Comparison of ENCODE assay signal across 8 cellular contexts in genomic region chr1:34983700-34984355, GRCh38. TPM values are rescaled to one million over a fixed set of nuclear protein-coding genes. Genes with fewer than 3 reads are reported as not detected.
A peak's percentile ranks its signal among the peaks of the same experiment; 100 is the strongest.
DNase-seq lines count a peak whose midpoint lies in the region; ATAC-seq, FAIRE-seq and TF ChIP-seq lines count a peak whose summit lies in the region.

No MANE protein-coding gene starts in this region.

- H3K36me3 Mint-ChIP-seq in activated CD8-positive, alpha-beta memory T cell treated with anti-CD3 and anti-CD28 coated beads, Interleukin-2, amount 10 ng/mL, durations not matched to agents 7 days and 5 days = peaks cover 23% of the 10 kb centered on the region

- TF ChIP-seq EP300 in HepG2 (IDR thresholded peaks at IDR 0.05; ENCODE audit: low read depth in 2 of 2, low read length in 2 of 2) (no peak), HepG2 (CRISPR knock-in tag; IDR thresholded peaks at IDR 0.05; ENCODE audit: borderline replicate concordance) (no peak), transverse colon (IDR thresholded peaks at IDR 0.05; ENCODE audit: low read depth) (no peak)

- H3K9me3 ChIP-seq in adipocyte (ENCODE audit: control insufficient read depth, low read length) = no peaks in the 10 kb centered on the region
- H3K9me3 ChIP-seq in HepG2 (ENCODE audit: low read length) = no peaks in the 10 kb centered on the region
- H3K9me3 ChIP-seq in transverse colon = no peaks in the 10 kb centered on the region

- no peak for TF ChIP-seq RAD21 in HepG2 (CRISPR knock-in tag; IDR thresholded peaks at IDR 0.05)

- WGBS in HepG2 (ENCODE audit: low lambda C conversion rate) = 40% methylated on average over 3 of the region's 4 CpGs
- 61% methylated on average over 4 of the region's 4 CpGs; no CpG with 5 or more reads in 1 of the 2 donors for WGBS in transverse colon (ENCODE audit: low coverage in 1 of 2), 2 donors

- FAIRE-seq in HepG2 (lab: Jason Lieb, UNC) = no peak

- no peak for DNase-seq in activated CD8-positive, alpha-beta memory T cell treated with anti-CD3 and anti-CD28 coated beads, Interleukin-2, amount 10 ng/mL, durations not matched to agents 7 days and 5 days
- no peak for DNase-seq in activated CD8-positive, alpha-beta memory T cell treated with anti-CD3 and anti-CD28 coated beads, Interleukin-2, amount 50 U/mL, for 48 hours
- no peak for DNase-seq in adipocyte (ENCODE audit: low read depth)
- DNase-seq in HepG2 (ENCODE audit: low spot score) = peak; percentile 21
- DNase-seq in transverse colon = no peak
- no peak for DNase-seq in hypothalamus (lab: John Stamatoyannopoulos, UW)
- no peak for DNase-seq in medulla oblongata (ENCODE audit: extremely low spot score)
- DNase-seq in cerebellar nuclear complex (lab: John Stamatoyannopoulos, UW) = no peak

- H3K4me1 Mint-ChIP-seq in activated CD8-positive, alpha-beta memory T cell treated with anti-CD3 and anti-CD28 coated beads, Interleukin-2, amount 10 ng/mL, durations not matched to agents 7 days and 5 days = peaks cover 33% of the 10 kb centered on the region

- peak overlapping the region; percentile 98 for H3K4me3 ChIP-seq in adipocyte (ENCODE audit: low read length)
- H3K4me3 ChIP-seq in HepG2 (replicated peaks in 1 of 3; ENCODE audit: insufficient read depth in 1 of 3, low read depth in 2 of 3, low read length in 3 of 3) = peak overlapping the region; percentile 75 to 87 (median 82)
- peak overlapping the region; percentile 75 to 79 (median 78) for H3K4me3 ChIP-seq in transverse colon

- no peaks in the 10 kb centered on the region for H3K9me3 Mint-ChIP-seq in activated CD8-positive, alpha-beta memory T cell treated with anti-CD3 and anti-CD28 coated beads, Interleukin-2, amount 10 ng/mL, durations not matched to agents 7 days and 5 days (ENCODE audit: low read depth)

- no peak overlapping the region for H2AFZ ChIP-seq in HepG2 (ENCODE audit: low read length)

- intact Hi-C loops in HepG2 (cut with micrococcal nuclease; ENCODE audit: unreplicated experiment) = no loop called here
- intact Hi-C loops in transverse colon (cut with DNase I; ENCODE audit: low total_unique reads) = no loop called here

- peak overlapping the region; percentile 34 for H3K27ac ChIP-seq in HepG2 (ENCODE audit: extremely low read length, insufficient read depth, low read length)
- peak overlapping the region; percentile 90 to 95 (median 92) for H3K27ac ChIP-seq in transverse colon

- H3K4me3 Mint-ChIP-seq in activated CD8-positive, alpha-beta memory T cell treated with anti-CD3 and anti-CD28 coated beads, Interleukin-2, amount 10 ng/mL, durations not matched to agents 7 days and 5 days = peak overlapping the region; percentile 99

- no peak for TF ChIP-seq CTCF in HepG2 (CRISPR knock-in tag; IDR thresholded peaks at IDR 0.05)
- no peak for TF ChIP-seq CTCF in transverse colon (IDR thresholded peaks at IDR 0.05)

- H3K27me3 ChIP-seq in adipocyte (replicated peaks; ENCODE audit: control insufficient read depth, insufficient read depth, low read length) (no peaks in the 10 kb centered on the region), HepG2 (ENCODE audit: control insufficient read depth in 1 of 2, insufficient read depth in 2 of 2, low read length in 2 of 2) (no peaks in the 10 kb centered on the region), transverse colon (no peaks in the 10 kb centered on the region)

- CTCF ChIA-PET in activated CD8-positive, alpha-beta memory T cell treated with anti-CD3 and anti-CD28 coated beads, Interleukin-2, amount 10 ng/mL, durations not matched to agents 7 days and 5 days (lab: Charles Lee) = interaction anchor here (0.6 to 2.2 kb wide), 6 partner anchors 11 to 131 kb away, joined by 3 to 7 read pairs (median 5); partner anchors contain the start of genes SMIM12 and ZMYM1
- CTCF ChIA-PET in HepG2 (lab: Yijun Ruan, JAX; ENCODE audit: low intra/inter-chr PET ratio, low total read pairs) = no interaction called here

- H3K36me3 ChIP-seq in adipocyte (ENCODE audit: control insufficient read depth, insufficient read depth, low read length, severe bottlenecking) (peaks cover 3% of the 10 kb centered on the region), HepG2 (replicated peaks in 1 of 2; ENCODE audit: control insufficient read depth in 1 of 2, insufficient read depth in 2 of 2, low read length in 2 of 2) (no peaks in the 10 kb centered on the region), transverse colon (no peaks in the 10 kb centered on the region)

- in situ Hi-C loops in HepG2 (cut with HindIII; ENCODE audit: extremely low pct_ligation_motif_present, low pct_unique_long_range_greater_than_20kb) (no loop called here), transverse colon (cut with MboI; ENCODE audit: low pct_ligation_motif_present in 1 of 4, low pct_unique_long_range_greater_than_20kb in 1 of 4, low sequenced_read_pairs in 3 of 4) (no loop called here)

- no peaks in the 10 kb centered on the region for H3K27me3 Mint-ChIP-seq in activated CD8-positive, alpha-beta memory T cell treated with anti-CD3 and anti-CD28 coated beads, Interleukin-2, amount 10 ng/mL, durations not matched to agents 7 days and 5 days

- peaks cover 3% of the 10 kb centered on the region for H3K79me2 ChIP-seq in HepG2 (ENCODE audit: insufficient read depth, low read length)

- H3K27ac Mint-ChIP-seq in activated CD8-positive, alpha-beta memory T cell treated with anti-CD3 and anti-CD28 coated beads, Interleukin-2, amount 10 ng/mL, durations not matched to agents 7 days and 5 days = peak overlapping the region; percentile 97

- H3K4me2 ChIP-seq in HepG2 (ENCODE audit: low read depth, low read length) = peak overlapping the region; percentile 95

- H3K9ac ChIP-seq in adipocyte (ENCODE audit: low read length) (peak overlapping the region; percentile 99), HepG2 (ENCODE audit: insufficient read depth, low read depth, low read length) (peak overlapping the region; percentile 73)

- POLR2A ChIA-PET in HepG2 (lab: Yijun Ruan, JAX) = interaction anchor here (1.1 to 3.2 kb wide), 5 partner anchors 8 to 209 kb away, joined by 3 to 15 read pairs (median 4); partner anchors contain the start of genes SFPQ and ZMYM6

- H3K4me1 ChIP-seq in adipocyte (ENCODE audit: control insufficient read depth, insufficient read depth, low read length) (peaks cover 49% of the 10 kb centered on the region), HepG2 (ENCODE audit: insufficient read depth, low read length) (peaks cover 37% of the 10 kb centered on the region), transverse colon (peaks cover 8 to 24% (median 10%) of the 10 kb centered on the region in 4 donors)

- no TSS peak for BruUV-seq in HepG2 (replicated peaks; lab: Mats Ljungman, UMichigan)

- TF ChIP-seq POLR2A in HepG2 (IDR thresholded peaks at IDR 0.05; ENCODE audit: insufficient read depth in 1 of 2, low read depth in 2 of 2, low read length in 2 of 2) (no peak), transverse colon (IDR thresholded peaks at IDR 0.05) (no peak)

- no peaks in the 10 kb centered on the region for H4K20me1 ChIP-seq in HepG2 (ENCODE audit: insufficient read depth, low read length)

- ATAC-seq in activated CD8-positive, alpha-beta memory T cell treated with anti-CD3 and anti-CD28 coated beads, Interleukin-2, amount 10 ng/mL, durations not matched to agents 7 days and 5 days = no peak
- peak; percentile 74 for ATAC-seq in HepG2

RNA-seq across cellular contexts. Expression of gene TMEM35B, which starts 1.3 kb away (rescaled TPM):
- 10 to 100 TPM; 29.6 to 30.2 TPM for total RNA-seq in activated CD8-positive, alpha-beta memory T cell treated with anti-CD3 and anti-CD28 coated beads, Interleukin-2, amount 10 ng/mL, durations not matched to agents 7 days and 5 days
- total RNA-seq in HepG2 (2016; rRNA removed; fragmentation: Illumina TruSeq; extraction: Trizol) = 4.5 and 11.5 TPM in 2 replicates
- 2.0 and 3.1 TPM in 2 replicates for total RNA-seq in HepG2 (2016; cell fraction: cytosol; rRNA removed; fragmentation: Illumina TruSeq; extraction: Trizol; ENCODE audit: low read depth)
- total RNA-seq in HepG2 (2016; cell fraction: insoluble cytoplasmic fraction; rRNA removed; fragmentation: Illumina TruSeq; extraction: Trizol) = 6.1 and 11.1 TPM in 2 replicates
- 3.0 and 3.3 TPM in 2 replicates for total RNA-seq in HepG2 (2016; cell fraction: membrane; rRNA removed; fragmentation: Illumina TruSeq; extraction: Trizol)
- total RNA-seq in HepG2 (2016; cell fraction: nucleus; rRNA removed; fragmentation: Illumina TruSeq; extraction: Trizol) = 12.0 and 13.3 TPM in 2 replicates
- polyA plus RNA-seq in HepG2 (2011; rRNA removed) = 23.3 and 26.0 TPM in 2 replicates
- polyA plus RNA-seq in HepG2 (2011; cell fraction: cytosol; rRNA removed) = 21.2 and 28.1 TPM in 2 replicates
- 4.7 and 5.7 TPM in 2 replicates for polyA plus RNA-seq in HepG2 (2011; cell fraction: nucleus; rRNA removed)
- polyA plus RNA-seq in HepG2 (2012) = 12.2 and 14.7 TPM in 2 replicates
- 2.8 TPM in 2 replicates for polyA plus RNA-seq in HepG2 (2016; cell fraction: cytosol; fragmentation: Illumina TruSeq; extraction: Trizol; ENCODE audit: low read depth)
- polyA plus RNA-seq in HepG2 (2016; cell fraction: insoluble cytoplasmic fraction; fragmentation: Illumina TruSeq; extraction: Trizol; ENCODE audit: low read depth) = 6.6 and 6.7 TPM in 2 replicates
- 3.2 and 3.3 TPM in 2 replicates for polyA plus RNA-seq in HepG2 (2016; cell fraction: membrane; fragmentation: Illumina TruSeq; extraction: Trizol; ENCODE audit: low read depth)
- polyA plus RNA-seq in HepG2 (2016; cell fraction: nucleus; fragmentation: Illumina TruSeq; extraction: Trizol; ENCODE audit: insufficient read depth, low read depth) = 22.1 and 24.6 TPM in 2 replicates
- polyA minus RNA-seq in HepG2 (2011; rRNA and poly(A)+ RNA removed; ENCODE audit: low replicate concordance) = 16.7 and 19.9 TPM in 2 replicates
- polyA minus RNA-seq in HepG2 (2011; cell fraction: cytosol; rRNA and poly(A)+ RNA removed) = 3.9 and 4.2 TPM in 2 replicates
- polyA minus RNA-seq in HepG2 (2011; cell fraction: nucleus; rRNA and poly(A)+ RNA removed) = 2.2 and 4.2 TPM in 2 replicates
- 10 to 100 TPM in 3 of 4 donors, not detected in 1; 24.3 to 35.8 (median 26.5) TPM for total RNA-seq in transverse colon

RNA-seq across cellular contexts. Expression of gene ZMYM6, which starts 47.9 kb away (rescaled TPM):
- 10 to 100 TPM; 18.9 to 20.4 TPM for total RNA-seq in activated CD8-positive, alpha-beta memory T cell treated with anti-CD3 and anti-CD28 coated beads, Interleukin-2, amount 10 ng/mL, durations not matched to agents 7 days and 5 days
- total RNA-seq in HepG2 (2016; rRNA removed; fragmentation: Illumina TruSeq; extraction: Trizol) = 8.5 and 10.3 TPM in 2 replicates
- total RNA-seq in HepG2 (2016; cell fraction: cytosol; rRNA removed; fragmentation: Illumina TruSeq; extraction: Trizol; ENCODE audit: low read depth) = 2.2 and 2.5 TPM in 2 replicates
- total RNA-seq in HepG2 (2016; cell fraction: insoluble cytoplasmic fraction; rRNA removed; fragmentation: Illumina TruSeq; extraction: Trizol) = 9.8 TPM in 2 replicates
- 5.7 and 6.8 TPM in 2 replicates for total RNA-seq in HepG2 (2016; cell fraction: membrane; rRNA removed; fragmentation: Illumina TruSeq; extraction: Trizol)
- 13.6 and 17.6 TPM in 2 replicates for total RNA-seq in HepG2 (2016; cell fraction: nucleus; rRNA removed; fragmentation: Illumina TruSeq; extraction: Trizol)
- polyA plus RNA-seq in HepG2 (2011; rRNA removed) = 9.4 and 10.2 TPM in 2 replicates
- 2.0 and 2.9 TPM in 2 replicates for polyA plus RNA-seq in HepG2 (2011; cell fraction: cytosol; rRNA removed)
- 18.1 and 19.2 TPM in 2 replicates for polyA plus RNA-seq in HepG2 (2011; cell fraction: nucleus; rRNA removed)
- 5.6 and 7.6 TPM in 2 replicates for polyA plus RNA-seq in HepG2 (2012)
- polyA plus RNA-seq in HepG2 (2016; cell fraction: cytosol; fragmentation: Illumina TruSeq; extraction: Trizol; ENCODE audit: low read depth) = 0.80 and 0.97 TPM in 2 replicates
- polyA plus RNA-seq in HepG2 (2016; cell fraction: insoluble cytoplasmic fraction; fragmentation: Illumina TruSeq; extraction: Trizol; ENCODE audit: low read depth) = 9.6 and 11.3 TPM in 2 replicates
- polyA plus RNA-seq in HepG2 (2016; cell fraction: membrane; fragmentation: Illumina TruSeq; extraction: Trizol; ENCODE audit: low read depth) = 2.5 and 2.9 TPM in 2 replicates
- polyA plus RNA-seq in HepG2 (2016; cell fraction: nucleus; fragmentation: Illumina TruSeq; extraction: Trizol; ENCODE audit: insufficient read depth, low read depth) = 19.8 and 21.8 TPM in 2 replicates
- 23.2 and 29.3 TPM in 2 replicates for polyA minus RNA-seq in HepG2 (2011; rRNA and poly(A)+ RNA removed; ENCODE audit: low replicate concordance)
- 1.6 and 3.4 TPM in 2 replicates for polyA minus RNA-seq in HepG2 (2011; cell fraction: cytosol; rRNA and poly(A)+ RNA removed)
- polyA minus RNA-seq in HepG2 (2011; cell fraction: nucleus; rRNA and poly(A)+ RNA removed) = 33.5 and 37.8 TPM in 2 replicates
- 10 to 100 TPM in 3 of 4 donors, 1 to 10 TPM in 1; 9.0 to 39.4 (median 24.1) TPM for total RNA-seq in transverse colon

RNA-seq across cellular contexts. Expression of gene DLGAP3, which starts 54.4 kb away (rescaled TPM):
- under 1 TPM; 0.50 to 0.66 TPM for total RNA-seq in activated CD8-positive, alpha-beta memory T cell treated with anti-CD3 and anti-CD28 coated beads, Interleukin-2, amount 10 ng/mL, durations not matched to agents 7 days and 5 days
- total RNA-seq in HepG2 (2016; rRNA removed; fragmentation: Illumina TruSeq; extraction: Trizol) (0.04 and 0.06 TPM in 2 replicates), transverse colon (1 to 10 TPM in 2 of 4 donors, under 1 TPM in 2; 0.14 to 1.4 (median 0.64) TPM)
- not detected in 2 replicates for total RNA-seq in HepG2 (2016; cell fraction: cytosol; rRNA removed; fragmentation: Illumina TruSeq; extraction: Trizol; ENCODE audit: low read depth)
- total RNA-seq in HepG2 (2016; cell fraction: insoluble cytoplasmic fraction; rRNA removed; fragmentation: Illumina TruSeq; extraction: Trizol) = 0.04 TPM in 1 of 2 replicates, not detected in the other
- 0.03 and 0.07 TPM in 2 replicates for total RNA-seq in HepG2 (2016; cell fraction: membrane; rRNA removed; fragmentation: Illumina TruSeq; extraction: Trizol)
- total RNA-seq in HepG2 (2016; cell fraction: nucleus; rRNA removed; fragmentation: Illumina TruSeq; extraction: Trizol) = not detected in 2 replicates
- 0.03 and 0.12 TPM in 2 replicates for polyA plus RNA-seq in HepG2 (2011; rRNA removed)
- 0.03 TPM in 2 replicates for polyA plus RNA-seq in HepG2 (2011; cell fraction: cytosol; rRNA removed)
- 0.11 and 0.14 TPM in 2 replicates for polyA plus RNA-seq in HepG2 (2011; cell fraction: nucleus; rRNA removed)
- polyA plus RNA-seq in HepG2 (2012) = 0.04 TPM in 1 of 2 replicates, not detected in the other
- polyA plus RNA-seq in HepG2 (2016; cell fraction: cytosol; fragmentation: Illumina TruSeq; extraction: Trizol; ENCODE audit: low read depth) = 0.28 TPM in 1 of 2 replicates, not detected in the other
- polyA plus RNA-seq in HepG2 (2016; cell fraction: insoluble cytoplasmic fraction; fragmentation: Illumina TruSeq; extraction: Trizol; ENCODE audit: low read depth) = 0.05 and 0.10 TPM in 2 replicates
- polyA plus RNA-seq in HepG2 (2016; cell fraction: membrane; fragmentation: Illumina TruSeq; extraction: Trizol; ENCODE audit: low read depth) = 0.07 TPM in 1 of 2 replicates, not detected in the other
- 0.95 TPM in 1 of 2 replicates, not detected in the other for polyA plus RNA-seq in HepG2 (2016; cell fraction: nucleus; fragmentation: Illumina TruSeq; extraction: Trizol; ENCODE audit: insufficient read depth, low read depth)
- 0.30 TPM in 1 of 2 replicates, not detected in the other for polyA minus RNA-seq in HepG2 (2011; rRNA and poly(A)+ RNA removed; ENCODE audit: low replicate concordance)
- not detected in 2 replicates for polyA minus RNA-seq in HepG2 (2011; cell fraction: cytosol; rRNA and poly(A)+ RNA removed)
- polyA minus RNA-seq in HepG2 (2011; cell fraction: nucleus; rRNA and poly(A)+ RNA removed) = 0.12 TPM in 1 of 2 replicates, not detected in the other
